ENCODE assay signal across 8 cellular contexts in the genomic region with DNA sequence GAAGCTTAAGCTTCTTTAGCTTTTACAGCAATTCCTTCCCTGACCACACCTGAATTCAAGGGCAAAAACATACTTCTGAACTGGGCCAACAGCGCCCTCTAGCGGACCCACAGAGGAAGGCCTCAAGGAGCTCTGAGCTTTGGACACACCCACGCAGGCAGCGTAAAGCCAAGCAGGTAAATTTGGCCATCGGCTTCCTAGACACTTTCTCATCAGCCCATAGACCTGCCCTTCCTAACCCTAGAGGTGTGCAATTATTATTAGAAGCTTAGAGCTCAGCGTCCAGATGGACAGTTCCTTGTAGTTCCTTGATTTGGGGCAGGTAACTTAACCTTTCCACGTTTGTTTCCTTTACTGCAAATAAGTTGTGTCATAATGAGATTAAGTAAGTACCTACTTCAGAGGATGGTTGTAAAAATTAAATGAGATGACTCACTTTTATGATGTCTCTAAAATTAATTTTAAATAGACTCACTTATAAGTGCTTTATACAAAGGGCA. TPM values are rescaled to one million over a fixed set of nuclear protein-coding genes. Genes with fewer than 3 reads are reported as not detected.
DNase-seq lines count a peak whose midpoint lies in the region; ATAC-seq and TF ChIP-seq lines count a peak whose summit lies in the region.

No MANE protein-coding gene starts in this region.

- H3K9ac ChIP-seq in H9 (ENCODE audit: extremely low read depth, insufficient read length, low read length), result no peak overlapping the region

- no peaks in the 10 kb centered on the region for H3K79me1 ChIP-seq in H9 (ENCODE audit: insufficient read depth, low read depth, low read length, poor library complexity, severe bottlenecking)

- no peak overlapping the region for H2BK15ac ChIP-seq in H9 (ENCODE audit: low read depth, low read length)

- H3K4ac ChIP-seq in H9 (ENCODE audit: low read depth, low read length), result no peak overlapping the region

- no peaks in the 10 kb centered on the region for H3K79me2 ChIP-seq in H9 (ENCODE audit: insufficient read depth, low read length)

- H3K9me3 Mint-ChIP-seq in H9 (peaks cover 5 to 9% of the 10 kb centered on the region in 2 experiments), chondrocyte (ENCODE audit: low read depth) (peaks cover 16% of the 10 kb centered on the region)

- H3K36me3 Mint-ChIP-seq in H9 (ENCODE audit: insufficient read depth in 1 of 3, low read depth in 3 of 3) (no peaks in the 10 kb centered on the region; a peak in 1 of 7 replicates), chondrocyte (ENCODE audit: low read depth) (no peaks in the 10 kb centered on the region)

- DNase-seq in AG20443 (ENCODE audit: low spot score) (peak; percentile 77), H9 (peak; percentile 86), NCI-H446 treated with DMSO at 0.1 percent for 48 hours (lab: John Stamatoyannopoulos, UW) (peak; percentile 50), chondrocyte (ENCODE audit: low spot score) (no peak), lung microvascular endothelial cell (ENCODE audit: low read depth in 2 of 2) (peak; percentile 69 to 81)
- peak; percentile 61 to 71 for DNase-seq in activated CD4-positive, alpha-beta T cell treated with anti-CD3 and anti-CD28 coated beads for 24 hours (ENCODE audit: low read depth in 2 of 2)
- DNase-seq in stimulated activated CD8-positive, alpha-beta memory T cell treated with anti-CD3 and anti-CD28 coated beads, Interleukin-15, amount 100 ng/mL, for 4 hours (ENCODE audit: low read depth in 2 of 2), result peak; percentile 23 to 31

- H3K4me3 Mint-ChIP-seq in H9 (no peak overlapping the region), chondrocyte (ENCODE audit: unreplicated experiment) (no peak overlapping the region)

- H3K27me3 Mint-ChIP-seq in H9 (ENCODE audit: low read depth), result peaks cover 45% of the 10 kb centered on the region
- peaks cover 71% of the 10 kb centered on the region for H3K27me3 Mint-ChIP-seq in chondrocyte (ENCODE audit: low read depth)

- no peak overlapping the region for H3K27ac Mint-ChIP-seq in H9
- no peak overlapping the region for H3K27ac Mint-ChIP-seq in chondrocyte (ENCODE audit: unreplicated experiment)

- no peak overlapping the region for H4K8ac ChIP-seq in H9 (replicated peaks; ENCODE audit: insufficient read length, low read depth, low read length)

- no peak overlapping the region for H3K4me2 ChIP-seq in H9 (ENCODE audit: insufficient read depth, insufficient read length, low read length)

- H3K14ac ChIP-seq in H9 (ENCODE audit: insufficient read depth, low read length), result no peak overlapping the region

- H3K9me3 ChIP-seq in H9 (ENCODE audit: control insufficient read depth, low read depth, low read length), result no peaks in the 10 kb centered on the region

- no peak for ATAC-seq in GM18517 (IDR thresholded peaks at IDR 0.05; ENCODE audit: unreplicated experiment)

- no peak overlapping the region for H3K18ac ChIP-seq in H9 (ENCODE audit: insufficient read length, low read depth, low read length)

- no peak overlapping the region for H2AFZ ChIP-seq in H9 (ENCODE audit: low read length)

- no peak overlapping the region for H3K23ac ChIP-seq in H9 (ENCODE audit: insufficient read length, low read depth, low read length)

- H4K20me1 ChIP-seq in H9 (ENCODE audit: control insufficient read depth, insufficient read depth, insufficient read length), result no peaks in the 10 kb centered on the region

- H3K4me1 Mint-ChIP-seq in H9 (peaks cover 28 to 29% of the 10 kb centered on the region in 2 experiments), chondrocyte (ENCODE audit: low read depth) (no peaks in the 10 kb centered on the region)

- no peak overlapping the region for H4K91ac ChIP-seq in H9 (ENCODE audit: insufficient read length, low read depth, low read length)

- H2BK5ac ChIP-seq in H9 (ENCODE audit: insufficient read length, low read length), result no peak overlapping the region

- WGBS in H9 (ENCODE audit: extremely low coverage, insufficient read length, low lambda C conversion rate), result no CpG with 5 or more reads among the region's 7 CpGs

- TF ChIP-seq CTCF in H9 (conservative IDR thresholded peaks at IDR 0.05) (peak; percentile 99), chondrocyte (IDR thresholded peaks at IDR 0.05) (peak; percentile 93)

- no peak overlapping the region for H2BK12ac ChIP-seq in H9 (ENCODE audit: insufficient read length, low read depth, low read length)

- no peak overlapping the region for H3K56ac ChIP-seq in H9 (ENCODE audit: insufficient read length, low read depth, low read length)

- no peak overlapping the region for H3K27ac ChIP-seq in H9 (ENCODE audit: insufficient read length, low read depth, low read length)

- H3T11ph ChIP-seq in H9 (ENCODE audit: low read length), result no peak overlapping the region

- no peak overlapping the region for H4K5ac ChIP-seq in H9 (ENCODE audit: insufficient read length, low read depth, low read length)

- no peak overlapping the region for H2BK120ac ChIP-seq in H9 (ENCODE audit: low read depth, low read length, poor library complexity, severe bottlenecking)

- no peaks in the 10 kb centered on the region for H3K27me3 ChIP-seq in H9 (ENCODE audit: insufficient read depth, low read length)

- H3K23me2 ChIP-seq in H9 (ENCODE audit: insufficient read length, low read depth, low read length, poor library complexity, severe bottlenecking), result no peaks in the 10 kb centered on the region

- no peak overlapping the region for H2AK5ac ChIP-seq in H9 (ENCODE audit: insufficient read length, low read length)

- H3K4me1 ChIP-seq in H9 (ENCODE audit: insufficient read depth, low read length), result no peaks in the 10 kb centered on the region; the same call in none of the 2 replicates

- H2BK20ac ChIP-seq in H9 (ENCODE audit: low read depth, low read length, poor library complexity, severe bottlenecking), result no peak overlapping the region

RNA-seq across cellular contexts. Expression of a gene that starts 25.7 kb away (rescaled TPM):
- total RNA-seq in H9 (2021) (32.5 and 33.5 TPM in 2 replicates), chondrocyte (18.0 to 22.1 TPM (median 18.9 TPM) in 3 replicates), lung microvascular endothelial cell (7.0 and 8.1 TPM in 2 replicates)
